26 cellular contexts compared by ENCODE assay signal in genomic region chr3:149406244-149406752, GRCh38. TPM values are rescaled to one million over a fixed set of nuclear protein-coding genes. Genes with fewer than 3 reads are reported as not detected.
"Had no signal": no experiment of that assay in that cellular context is flagged by ENCODE, and none has a peak within 500 bp of the region (broad histone marks: within the 10 kb centered on the region; RNA-seq: fewer than 3 reads in every experiment).

No MANE protein-coding gene starts in this region.

- H3K27me3 Mint-ChIP-seq: type B pancreatic cell had no signal

- DNase-seq: cortex of kidney; effector memory CD8-positive, alpha-beta T cell; erythroblast; esophagus squamous epithelium; foreskin melanocyte; glutamatergic neuron; heart right ventricle; hippocampal formation; left cardiac atrium; left lung; mesenchymal stem cell; midbrain; naive thymus-derived CD4-positive, alpha-beta T cell; sigmoid colon; stimulated activated CD4-positive, alpha-beta T cell treated with anti-CD3 and anti-CD28 coated beads, Interleukin-2, amount 100 ng/mL, for 24 hours; stimulated activated CD4-positive, alpha-beta T cell treated with anti-CD3 and anti-CD28 coated beads, Interleukin-4, amount 100 ng/mL, for 24 hours; stimulated activated naive CD4-positive, alpha-beta T cell treated with Interleukin-2 at 50 U/mL for 16 hours; substantia nigra; testis; tibial artery had no signal

- ATAC-seq: effector memory CD8-positive, alpha-beta T cell; heart right ventricle; left cardiac atrium; left lung; naive thymus-derived CD4-positive, alpha-beta T cell; stimulated activated effector memory CD8-positive, alpha-beta T cell treated with anti-CD3 and anti-CD28 coated beads, Interleukin-12 subunit alpha, Interleukin-12 subunit beta, amount 100 ng/mL, for 72 hours had no signal

- H3K4me3 ChIP-seq: esophagus squamous epithelium, heart right ventricle, left lung, neural progenitor cell, prostate gland, right atrium auricular region, sigmoid colon, testis, tibial artery had no signal

- H3K27ac ChIP-seq: esophagus squamous epithelium, heart right ventricle, left lung, neural progenitor cell, prostate gland, right atrium auricular region, sigmoid colon, testis, tibial artery had no signal

- H3K36me3 Mint-ChIP-seq: naive thymus-derived CD4-positive, alpha-beta T cell; neural progenitor cell; stimulated activated effector memory CD8-positive, alpha-beta T cell treated with anti-CD3 and anti-CD28 coated beads, Interleukin-12 subunit alpha, Interleukin-12 subunit beta, amount 100 ng/mL, for 72 hours; type B pancreatic cell had no signal

- H3K27ac Mint-ChIP-seq: effector memory CD8-positive, alpha-beta T cell; naive thymus-derived CD4-positive, alpha-beta T cell; nephron; neural progenitor cell; stimulated activated effector memory CD8-positive, alpha-beta T cell treated with anti-CD3 and anti-CD28 coated beads, Interleukin-12 subunit alpha, Interleukin-12 subunit beta, amount 100 ng/mL, for 72 hours; type B pancreatic cell had no signal

- H3K4me1 Mint-ChIP-seq: nephron; stimulated activated effector memory CD8-positive, alpha-beta T cell treated with anti-CD3 and anti-CD28 coated beads, Interleukin-12 subunit alpha, Interleukin-12 subunit beta, amount 100 ng/mL, for 72 hours had no signal

- H3K36me3 ChIP-seq: esophagus squamous epithelium, heart right ventricle, left lung, neural progenitor cell, prostate gland, right atrium auricular region, sigmoid colon, tibial artery had no signal

- H3K27me3 ChIP-seq: esophagus squamous epithelium, heart right ventricle, left lung, neural progenitor cell, right atrium auricular region, sigmoid colon, testis, tibial artery had no signal

- H3K9me3 Mint-ChIP-seq: effector memory CD8-positive, alpha-beta T cell; naive thymus-derived CD4-positive, alpha-beta T cell; nephron; neural progenitor cell; stimulated activated effector memory CD8-positive, alpha-beta T cell treated with anti-CD3 and anti-CD28 coated beads, Interleukin-12 subunit alpha, Interleukin-12 subunit beta, amount 100 ng/mL, for 72 hours; type B pancreatic cell had no signal

- H3K9me3 ChIP-seq: esophagus squamous epithelium, left lung, prostate gland, sigmoid colon, testis, tibial artery had no signal

- H3K4me1 ChIP-seq: neural progenitor cell, prostate gland, right atrium auricular region, sigmoid colon, testis had no signal

- H3K4me3 Mint-ChIP-seq: effector memory CD8-positive, alpha-beta T cell; naive thymus-derived CD4-positive, alpha-beta T cell; nephron; neural progenitor cell; stimulated activated effector memory CD8-positive, alpha-beta T cell treated with anti-CD3 and anti-CD28 coated beads, Interleukin-12 subunit alpha, Interleukin-12 subunit beta, amount 100 ng/mL, for 72 hours; type B pancreatic cell had no signal

RNA-seq across cellular contexts. Expression of gene TM4SF1, which starts 28.8 kb away (rescaled TPM):
- total RNA-seq: naive thymus-derived CD4-positive, alpha-beta T cell had no signal
- polyA plus RNA-seq: naive thymus-derived CD4-positive, alpha-beta T cell had no signal
